26 cellular contexts compared by ENCODE assay signal in genomic region chr5:51890435-51891116, GRCh38.
"Had no signal": no experiment of that assay in that cellular context is flagged by ENCODE, and none has a peak within 500 bp of the region (broad histone marks: within the 10 kb centered on the region; RNA-seq: fewer than 3 reads in every experiment).

No MANE protein-coding gene starts in this region.

- H3K36me3 ChIP-seq: esophagus squamous epithelium, heart right ventricle, left lung, neural progenitor cell, suprapubic skin, transverse colon, upper lobe of right lung, uterus had no signal

- H3K9ac ChIP-seq: neural progenitor cell, parathyroid adenoma had no signal

- H3K9me3 ChIP-seq: esophagus squamous epithelium, heart right ventricle, left lung, mucosa of descending colon, suprapubic skin, transverse colon, upper lobe of right lung, uterus had no signal

- H3K4me1 ChIP-seq: esophagus squamous epithelium, heart right ventricle, left lung, neural progenitor cell, parathyroid adenoma, suprapubic skin, transverse colon, upper lobe of right lung, uterus had no signal

- ATAC-seq: effector memory CD8-positive, alpha-beta T cell; heart right ventricle; left cardiac atrium; left lung; mucosa of descending colon; sciatic nerve; stimulated activated naive CD8-positive, alpha-beta T cell treated with anti-CD3 and anti-CD28 coated beads, Interleukin-15, amount 100 ng/mL, for 72 hours; upper lobe of right lung had no signal

- H3K27ac ChIP-seq: esophagus squamous epithelium, heart right ventricle, left lung, neural progenitor cell, parathyroid adenoma, suprapubic skin, transverse colon, upper lobe of right lung, uterus had no signal

- H3K4me3 ChIP-seq: esophagus squamous epithelium, heart right ventricle, left lung, mucosa of descending colon, neural progenitor cell, smooth muscle cell, suprapubic skin, transverse colon, upper lobe of right lung, uterus had no signal

- H2AFZ ChIP-seq: neural progenitor cell, parathyroid adenoma had no signal

- H3K27me3 ChIP-seq: esophagus squamous epithelium, heart right ventricle, left lung, neural progenitor cell, suprapubic skin, transverse colon, upper lobe of right lung, uterus had no signal

- H3K79me2 ChIP-seq: parathyroid adenoma had no signal

- DNase-seq: effector memory CD8-positive, alpha-beta T cell; erythroblast; esophagus squamous epithelium; foreskin melanocyte; glutamatergic neuron; heart right ventricle; hippocampal formation; left cardiac atrium; left lung; mesenchymal stem cell; mucosa of descending colon; naive B cell; stimulated activated CD4-positive, alpha-beta T cell treated with anti-CD3 and anti-CD28 coated beads, Interleukin-12 subunit alpha, Interleukin-12 subunit beta, amount 100 ng/mL, for 4 hours; stimulated activated CD4-positive, alpha-beta T cell treated with anti-CD3 and anti-CD28 coated beads, Interleukin-1b, Interleukin-23, amount 100 ng/mL, for 48 hours; stimulated activated CD4-positive, alpha-beta T cell treated with anti-CD3 and anti-CD28 coated beads, Interleukin-4, amount 100 ng/mL, for 1 hour; stimulated activated CD8-positive, alpha-beta memory T cell treated with anti-CD3 and anti-CD28 coated beads, Interleukin-4, amount 100 ng/mL, for 48 hours; stimulated activated naive CD4-positive, alpha-beta T cell; stimulated activated naive CD8-positive, alpha-beta T cell treated with anti-CD3 and anti-CD28 coated beads, Interleukin-15, amount 100 ng/mL, for 72 hours; transverse colon; upper lobe of right lung; uterus had no signal

- H3K4me2 ChIP-seq: neural progenitor cell had no signal
